In genomic region chr2:212042562-212042961, GRCh38 we compare ENCODE assay signal across 27 cellular contexts.
"Had no signal": no experiment of that assay in that cellular context is flagged by ENCODE, and none has a peak within 500 bp of the region (broad histone marks: within the 10 kb centered on the region; RNA-seq: fewer than 3 reads in every experiment).

No MANE protein-coding gene starts in this region.

- H3K4me3 ChIP-seq: stomach, suprapubic skin, testis, thoracic aorta, thyroid gland, tibial artery, tibial nerve, transverse colon, upper lobe of left lung, upper lobe of right lung, uterus, vagina had no signal

- H3K36me3 ChIP-seq: stomach, suprapubic skin, thoracic aorta, thyroid gland, tibial artery, tibial nerve, transverse colon, upper lobe of left lung, upper lobe of right lung, uterus, vagina had no signal

- H3K27ac ChIP-seq: stomach, suprapubic skin, testis, thoracic aorta, thyroid gland, tibial artery, tibial nerve, transverse colon, upper lobe of left lung, upper lobe of right lung, uterus, vagina had no signal

- H3K9me3 ChIP-seq: stomach, suprapubic skin, testis, thoracic aorta, thyroid gland, tibial artery, tibial nerve, transverse colon, upper lobe of left lung, upper lobe of right lung, uterus, vagina had no signal

- FAIRE-seq: urothelium cell line had no signal

- H3K4me1 ChIP-seq: stomach, suprapubic skin, testis, thyroid gland, tibial artery, tibial nerve, transverse colon, upper lobe of left lung, upper lobe of right lung, uterus, vagina had no signal

- DNase-seq: stimulated activated CD4-positive, alpha-beta T cell treated with anti-CD3 and anti-CD28 coated beads, Interleukin-2, amount 100 ng/mL, for 48 hours; stimulated activated CD4-positive, alpha-beta T cell treated with anti-CD3 and anti-CD28 coated beads, Interleukin-4, amount 100 ng/mL, for 1 hour; stimulated activated CD4-positive, alpha-beta T cell treated with anti-CD3 and anti-CD28 coated beads, Interleukin-4, amount 100 ng/mL, for 24 hours; stimulated activated CD4-positive, alpha-beta T cell treated with anti-CD3 and anti-CD28 coated beads, Interleukin-4, amount 100 ng/mL, for 4 hours; stimulated activated CD8-positive, alpha-beta memory T cell treated with anti-CD3 and anti-CD28 coated beads, Interleukin-4, amount 100 ng/mL, for 48 hours; stimulated activated naive B cell treated with anti-CD40 and anti-IgM and Interleukin-4, amounts not matched to agents 10 μg/mL and 1 μg/mL and 100 μg/mL, for 72 hours; stimulated activated naive CD4-positive, alpha-beta T cell; stimulated activated naive CD4-positive, alpha-beta T cell treated with Interleukin-2 at 50 U/mL for 16 hours; stimulated activated naive CD8-positive, alpha-beta T cell treated with anti-CD3 and anti-CD28 coated beads, Interleukin-15, amount 100 ng/mL, for 72 hours; stimulated activated naive CD8-positive, alpha-beta T cell treated with anti-CD3 and anti-CD28 coated beads, Interleukin-15, Interleukin-2, amounts not matched to agents 100 U/mL and 50 U/mL, for 24 hours; stomach; substantia nigra; testis; thyroid gland; tibial artery; transverse colon; trophoblast cell; upper lobe of left lung; upper lobe of right lung; uterus had no signal

- ATAC-seq: stimulated activated effector memory CD8-positive, alpha-beta T cell treated with anti-CD3 and anti-CD28 coated beads, Interleukin-12 subunit alpha, Interleukin-12 subunit beta, amount 100 ng/mL, for 72 hours; stimulated activated memory B cell treated with anti-CD40 and anti-IgM and Interleukin-4, amounts not matched to agents 10 μg/mL and 1 μg/mL and 100 μg/mL, for 72 hours; stimulated activated naive B cell treated with anti-CD40 and anti-IgM and Interleukin-4, amounts not matched to agents 10 μg/mL and 1 μg/mL and 100 μg/mL, for 72 hours; stimulated activated naive CD8-positive, alpha-beta T cell treated with anti-CD3 and anti-CD28 coated beads, Interleukin-15, amount 100 ng/mL, for 72 hours; stimulated activated naive CD8-positive, alpha-beta T cell treated with anti-CD3 and anti-CD28 coated beads, Interleukin-15, Interleukin-2, amounts not matched to agents 100 U/mL and 50 U/mL, for 24 hours; upper lobe of right lung had no signal
